In genomic region chr3:55746808-55747413, GRCh38 we compare ENCODE assay signal across 11 cellular contexts.
DNase-seq lines count a peak whose midpoint lies in the region; ATAC-seq and TF ChIP-seq lines count a peak whose summit lies in the region.
"Had no signal": no experiment of that assay in that cellular context is flagged by ENCODE, and none has a peak within 500 bp of the region (broad histone marks: within the 10 kb centered on the region; RNA-seq: fewer than 3 reads in every experiment).

No MANE protein-coding gene starts in this region.

- in situ Hi-C loops in transverse colon (cut with MboI; ENCODE audit: low pct_ligation_motif_present in 1 of 4, low pct_unique_long_range_greater_than_20kb in 1 of 4, low sequenced_read_pairs in 3 of 4), result loop anchor here in 2 of 4 donors (10.0 to 25.0 kb wide), 2 partner anchors 260 to 262 kb away; partner anchors contain the start of gene WNT5A (in 2 of the 2)

- intact Hi-C loops in left ventricle myocardium superior (cut with micrococcal nuclease) (no loop called here), transverse colon (cut with DNase I; ENCODE audit: low total_unique reads) (no loop called here)

- TF ChIP-seq CTCF in cardiac muscle cell (IDR thresholded peaks at IDR 0.05; ENCODE audit: low read depth, low read length) (peak; percentile 45), fibroblast of villous mesenchyme (IDR thresholded peaks at IDR 0.05; ENCODE audit: insufficient read depth, low read depth, low read length) (peak; percentile 44), transverse colon (IDR thresholded peaks at IDR 0.05) (peak in 4 of 5 experiments; percentile 15 to 39 (median 27))

- H3K27ac ChIP-seq in cardiac muscle cell (no peak overlapping the region), transverse colon (no peak overlapping the region)

- ATAC-seq in left ventricle myocardium superior (no peak), GM19467 (IDR thresholded peaks at IDR 0.05; ENCODE audit: unreplicated experiment) (no peak)
- no peak for ATAC-seq in activated T-cell treated with anti-CD3 and anti-CD28 coated beads, Interleukin-2, amount 50 U/mL, for 72 hours (replicated peaks in 1 of 2)
- ATAC-seq: HCT116 had no signal

- TF ChIP-seq EP300 in transverse colon (IDR thresholded peaks at IDR 0.05; ENCODE audit: low read depth), result no peak

- H3K4me1 ChIP-seq in cardiac muscle cell (ENCODE audit: low read depth) (no peaks in the 10 kb centered on the region), transverse colon (peaks cover 0 to 3% (median 0%) of the 10 kb centered on the region in 4 donors)

- no peaks in the 10 kb centered on the region for H3K27me3 Mint-ChIP-seq in activated T-cell treated with anti-CD3 and anti-CD28 coated beads, Interleukin-2, amount 50 U/mL, for 72 hours (ENCODE audit: low read depth)
- H3K27me3 Mint-ChIP-seq: activated CD4-positive, alpha-beta memory T cell treated with anti-CD3 and anti-CD28 coated beads for 36 hours had no signal

- H3K36me3 ChIP-seq in cardiac muscle cell (no peaks in the 10 kb centered on the region), transverse colon (no peaks in the 10 kb centered on the region)

- TF ChIP-seq POLR2A in transverse colon (IDR thresholded peaks at IDR 0.05), result no peak

- H3K4me3 Mint-ChIP-seq in activated T-cell treated with anti-CD3 and anti-CD28 coated beads, Interleukin-2, amount 50 U/mL, for 72 hours, result no peak overlapping the region
- H3K4me3 Mint-ChIP-seq: activated CD4-positive, alpha-beta memory T cell treated with anti-CD3 and anti-CD28 coated beads for 36 hours had no signal

- no peaks in the 10 kb centered on the region for H3K4me1 Mint-ChIP-seq in activated T-cell treated with anti-CD3 and anti-CD28 coated beads, Interleukin-2, amount 50 U/mL, for 72 hours (ENCODE audit: low read depth)

- H3K27me3 ChIP-seq in cardiac muscle cell, result no peaks in the 10 kb centered on the region
- H3K27me3 ChIP-seq in transverse colon, result no peaks in the 10 kb centered on the region

- DNase-seq in cardiac muscle cell (ENCODE audit: low read depth in 1 of 2, low spot score in 1 of 2) (peak in 1 of 2 donors; percentile 33), left ventricle myocardium superior (no peak), RPMI7951 (ENCODE audit: low read depth) (peak; percentile 30), fibroblast of villous mesenchyme (ENCODE audit: low read depth) (peak; percentile 30), transverse colon (no peak), NCI-H2029 (lab: John Stamatoyannopoulos, UW) (no peak)
- no peak for DNase-seq in activated T-cell treated with anti-CD3 and anti-CD28 coated beads, Interleukin-2, amount 50 U/mL, for 72 hours
- DNase-seq: activated CD4-positive, alpha-beta memory T cell treated with anti-CD3 and anti-CD28 coated beads for 36 hours; NCI-H2081 treated with DMSO at 0.1 percent for 48 hours had no signal

- H3K36me3 Mint-ChIP-seq in activated T-cell treated with anti-CD3 and anti-CD28 coated beads, Interleukin-2, amount 50 U/mL, for 72 hours (ENCODE audit: insufficient read depth in 2 of 2), result no peaks in the 10 kb centered on the region
- H3K36me3 Mint-ChIP-seq: activated CD4-positive, alpha-beta memory T cell treated with anti-CD3 and anti-CD28 coated beads for 36 hours had no signal

- H3K9me3 ChIP-seq in cardiac muscle cell (ENCODE audit: low read depth), result no peaks in the 10 kb centered on the region
- no peaks in the 10 kb centered on the region for H3K9me3 ChIP-seq in transverse colon

- H3K4me3 ChIP-seq in cardiac muscle cell, result no peak overlapping the region
- no peak overlapping the region for H3K4me3 ChIP-seq in fibroblast of villous mesenchyme (ENCODE audit: low read depth, low read length)
- H3K4me3 ChIP-seq in transverse colon, result no peak overlapping the region

- no peak overlapping the region for H3K27ac Mint-ChIP-seq in activated T-cell treated with anti-CD3 and anti-CD28 coated beads, Interleukin-2, amount 50 U/mL, for 72 hours
- H3K27ac Mint-ChIP-seq: activated CD4-positive, alpha-beta memory T cell treated with anti-CD3 and anti-CD28 coated beads for 36 hours had no signal

- H3K9me3 Mint-ChIP-seq in activated T-cell treated with anti-CD3 and anti-CD28 coated beads, Interleukin-2, amount 50 U/mL, for 72 hours, result peaks cover 0 to 1% of the 10 kb centered on the region in 2 donors
- H3K9me3 Mint-ChIP-seq: activated CD4-positive, alpha-beta memory T cell treated with anti-CD3 and anti-CD28 coated beads for 36 hours had no signal

Comparison
In these comparisons a context has a peak if more than half of its experiments do, and no peak if none do; other contexts are left out.
1. DNase-seq: peak in RPMI7951 (single experiment) and fibroblast of villous mesenchyme (single experiment); none in left ventricle myocardium superior (single experiment), transverse colon (single experiment), NCI-H2029 (single experiment) and activated T-cell treated with anti-CD3 and anti-CD28 coated beads, Interleukin-2, amount 50 U/mL, for 72 hours (0 of 2).
2. Peak in every context shown above with its lines, with median percentiles within 50 percentile points of each other: CTCF ChIP-seq.